ENCODE assay signal across 8 cellular contexts in genomic region chr2:108637304-108637669, GRCh38.
DNase-seq lines count a peak whose midpoint lies in the region; ATAC-seq and TF ChIP-seq lines count a peak whose summit lies in the region.

No MANE protein-coding gene starts in this region.

- H3K9me3 Mint-ChIP-seq in GM23338 = no peaks in the 10 kb centered on the region
- no peaks in the 10 kb centered on the region for H3K9me3 Mint-ChIP-seq in activated T-helper 17 cell treated with anti-CD3 and anti-CD28 coated beads, Interleukin-2, amount 50 U/mL, for 72 hours

- H2AFZ ChIP-seq in GM23338 = no peak overlapping the region

- 2% methylated on average over 4 of the region's 4 CpGs for WGBS in right cardiac atrium

- H3K27me3 ChIP-seq in GM23338 (ENCODE audit: insufficient read depth) = no peaks in the 10 kb centered on the region
- no peaks in the 10 kb centered on the region for H3K27me3 ChIP-seq in right cardiac atrium (ENCODE audit: control insufficient read depth, insufficient read depth)

- H3K4me1 Mint-ChIP-seq in GM23338 = peaks cover 37% of the 10 kb centered on the region
- H3K4me1 Mint-ChIP-seq in activated T-helper 17 cell treated with anti-CD3 and anti-CD28 coated beads, Interleukin-2, amount 50 U/mL, for 72 hours = peaks cover 73% of the 10 kb centered on the region

- H3K4me2 ChIP-seq in GM23338 = 0 out of 2 replicates have a peak overlapping the region, but pooled peaks have one; percentile 45

- no peak overlapping the region for H3K4me3 Mint-ChIP-seq in GM23338
- peak overlapping the region; percentile 62 for H3K4me3 Mint-ChIP-seq in activated T-helper 17 cell treated with anti-CD3 and anti-CD28 coated beads, Interleukin-2, amount 50 U/mL, for 72 hours

- H3K27ac ChIP-seq in GM23338 (ENCODE audit: low read depth) = peak overlapping the region; percentile 64; the same call in 1 of the 2 replicates
- peak overlapping the region; percentile 17 for H3K27ac ChIP-seq in right cardiac atrium (ENCODE audit: low read length)
- peak overlapping the region; percentile 14 for H3K27ac ChIP-seq in substantia nigra (ENCODE audit: low read depth, low read length, poor library complexity, severe bottlenecking)

- TF ChIP-seq CTCF in AG04449 (IDR thresholded peaks at IDR 0.05; ENCODE audit: insufficient read depth, low read length, missing control alignments) = no peak
- TF ChIP-seq CTCF in GM23338 (conservative IDR thresholded peaks at IDR 0.05; ENCODE audit: low read depth in 2 of 2) = no peak

- intact Hi-C loops in right cardiac atrium (cut with DNase I) = no loop called here

- POLR2A ChIA-PET in AG04449 (lab: Yijun Ruan, JAX) = interaction anchor here (0.6 to 1.6 kb wide), 3 partner anchors 42 to 535 kb away, joined by 4 to 8 read pairs (median 5); no protein-coding TSS in a partner anchor

- H3F3A ChIP-seq in GM23338 (replicated peaks; ENCODE audit: low read depth) = no peaks in the 10 kb centered on the region

- H3K9me2 ChIP-seq in GM23338 (ENCODE audit: insufficient read depth) = no peaks in the 10 kb centered on the region

- H3K27ac Mint-ChIP-seq in GM23338 = 0 out of 2 replicates have a peak overlapping the region, but pooled peaks have one; percentile 21
- H3K27ac Mint-ChIP-seq in activated T-helper 17 cell treated with anti-CD3 and anti-CD28 coated beads, Interleukin-2, amount 50 U/mL, for 72 hours = peak overlapping the region; percentile 26

- H3K4me1 ChIP-seq in GM23338 (ENCODE audit: insufficient read depth) (peaks cover 34% of the 10 kb centered on the region), right cardiac atrium (ENCODE audit: control insufficient read depth, insufficient read depth, low read length) (peaks cover 19% of the 10 kb centered on the region)

- no peak for ATAC-seq in GM23338
- ATAC-seq in activated T-helper 17 cell treated with anti-CD3 and anti-CD28 coated beads, Interleukin-2, amount 50 U/mL, for 72 hours (replicated peaks) = peak; percentile 64
- ATAC-seq in right cardiac atrium = peak; percentile 95 to 98
- no peak for ATAC-seq in GM18498 (IDR thresholded peaks at IDR 0.05; ENCODE audit: unreplicated experiment)

- no peaks in the 10 kb centered on the region for H3K36me3 ChIP-seq in GM23338 (ENCODE audit: insufficient read depth)

- H3K79me2 ChIP-seq in GM23338 (replicated peaks; ENCODE audit: insufficient read depth) = peaks cover 41% of the 10 kb centered on the region; the same call in 1 of the 2 replicates

- CTCF ChIA-PET in AG04449 (lab: Yijun Ruan, JAX) = interaction anchor here (0.9 to 7.5 kb wide), 22 partner anchors 11 to 422 kb away, joined by 3 to 100 read pairs (median 7); no protein-coding TSS in a partner anchor

- DNase-seq in AG04449 (ENCODE audit: low read depth, low spot score) (peak; percentile 68), GM23338 (ENCODE audit: low spot score) (no peak), right cardiac atrium (peak; percentile 60 to 79 (median 72)), substantia nigra (lab: John Stamatoyannopoulos, UW) (peak in 11 of 49 donors; percentile 18 to 45 (median 29)), activated gamma-delta T cell treated with Interleukin-2 at 50 U/mL for 16 hours (no peak), NCI-H774 (lab: John Stamatoyannopoulos, UW) (no peak)

- H4K20me1 ChIP-seq in GM23338 (replicated peaks; ENCODE audit: insufficient read depth) = peaks cover 2% of the 10 kb centered on the region; the same call in 1 of the 2 replicates

- H3K4me3 ChIP-seq in AG04449 (ENCODE audit: low read depth, low read length) (no peak overlapping the region), GM23338 (no peak overlapping the region), right cardiac atrium (ENCODE audit: low read length) (no peak overlapping the region)

- H3K36me3 Mint-ChIP-seq in GM23338 (ENCODE audit: low read depth) = no peaks in the 10 kb centered on the region
- peaks cover 93% of the 10 kb centered on the region for H3K36me3 Mint-ChIP-seq in activated T-helper 17 cell treated with anti-CD3 and anti-CD28 coated beads, Interleukin-2, amount 50 U/mL, for 72 hours (ENCODE audit: low read depth)

- no peaks in the 10 kb centered on the region for H3K9me3 ChIP-seq in right cardiac atrium (ENCODE audit: control insufficient read depth, low read length)

- H3K27me3 Mint-ChIP-seq in GM23338 (ENCODE audit: insufficient read depth, low read depth, poor library complexity) = no peaks in the 10 kb centered on the region
- H3K27me3 Mint-ChIP-seq in activated T-helper 17 cell treated with anti-CD3 and anti-CD28 coated beads, Interleukin-2, amount 50 U/mL, for 72 hours = no peaks in the 10 kb centered on the region

TF ChIP-seq in GM23338, 12 proteins besides CTCF, POLR2A, EP300 and RAD21 (continues in another document):
- TF ChIP-seq NANOG (IDR thresholded peaks at IDR 0.05; ENCODE audit: borderline replicate concordance) (no peak), ZNF114 (CRISPR knock-in tag; IDR thresholded peaks at IDR 0.05) (no peak), ZNF331 (CRISPR knock-in tag; IDR thresholded peaks at IDR 0.05; ENCODE audit: low read depth) (no peak), EZH2phosphoT487 (IDR thresholded peaks at IDR 0.05; ENCODE audit: unreplicated experiment) (no peak), CREB1 (CRISPR knock-in tag; IDR thresholded peaks at IDR 0.05; ENCODE audit: low read depth) (no peak), STAT1 (IDR thresholded peaks at IDR 0.05; ENCODE audit: unreplicated experiment) (no peak)
- TF ChIP-seq, protein P1, sequence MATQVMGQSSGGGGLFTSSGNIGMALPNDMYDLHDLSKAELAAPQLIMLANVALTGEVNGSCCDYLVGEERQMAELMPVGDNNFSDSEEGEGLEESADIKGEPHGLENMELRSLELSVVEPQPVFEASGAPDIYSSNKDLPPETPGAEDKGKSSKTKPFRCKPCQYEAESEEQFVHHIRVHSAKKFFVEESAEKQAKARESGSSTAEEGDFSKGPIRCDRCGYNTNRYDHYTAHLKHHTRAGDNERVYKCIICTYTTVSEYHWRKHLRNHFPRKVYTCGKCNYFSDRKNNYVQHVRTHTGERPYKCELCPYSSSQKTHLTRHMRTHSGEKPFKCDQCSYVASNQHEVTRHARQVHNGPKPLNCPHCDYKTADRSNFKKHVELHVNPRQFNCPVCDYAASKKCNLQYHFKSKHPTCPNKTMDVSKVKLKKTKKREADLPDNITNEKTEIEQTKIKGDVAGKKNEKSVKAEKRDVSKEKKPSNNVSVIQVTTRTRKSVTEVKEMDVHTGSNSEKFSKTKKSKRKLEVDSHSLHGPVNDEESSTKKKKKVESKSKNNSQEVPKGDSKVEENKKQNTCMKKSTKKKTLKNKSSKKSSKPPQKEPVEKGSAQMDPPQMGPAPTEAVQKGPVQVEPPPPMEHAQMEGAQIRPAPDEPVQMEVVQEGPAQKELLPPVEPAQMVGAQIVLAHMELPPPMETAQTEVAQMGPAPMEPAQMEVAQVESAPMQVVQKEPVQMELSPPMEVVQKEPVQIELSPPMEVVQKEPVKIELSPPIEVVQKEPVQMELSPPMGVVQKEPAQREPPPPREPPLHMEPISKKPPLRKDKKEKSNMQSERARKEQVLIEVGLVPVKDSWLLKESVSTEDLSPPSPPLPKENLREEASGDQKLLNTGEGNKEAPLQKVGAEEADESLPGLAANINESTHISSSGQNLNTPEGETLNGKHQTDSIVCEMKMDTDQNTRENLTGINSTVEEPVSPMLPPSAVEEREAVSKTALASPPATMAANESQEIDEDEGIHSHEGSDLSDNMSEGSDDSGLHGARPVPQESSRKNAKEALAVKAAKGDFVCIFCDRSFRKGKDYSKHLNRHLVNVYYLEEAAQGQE (IDR thresholded peaks at IDR 0.05; ENCODE audit: unreplicated experiment) = no peak

Comparison
In these comparisons a context has a peak if more than half of its experiments do, and no peak if none do; other contexts are left out.
1. DNase-seq: peak in AG04449 (single experiment) and right cardiac atrium (3 of 3); none in GM23338 (single experiment), activated gamma-delta T cell treated with Interleukin-2 at 50 U/mL for 16 hours (single experiment) and NCI-H774 (single experiment).
2. ATAC-seq: peak in activated T-helper 17 cell treated with anti-CD3 and anti-CD28 coated beads, Interleukin-2, amount 50 U/mL, for 72 hours (single experiment) and right cardiac atrium (2 of 2); none in GM23338 (single experiment) and GM18498 (single experiment).
3. H3K27ac ChIP-seq: peak in every context shown above with its lines; median percentile 64 in GM23338; 17 in right cardiac atrium; 14 in substantia nigra.